ENCODE assay signal across 12 cellular contexts in the genomic region with DNA sequence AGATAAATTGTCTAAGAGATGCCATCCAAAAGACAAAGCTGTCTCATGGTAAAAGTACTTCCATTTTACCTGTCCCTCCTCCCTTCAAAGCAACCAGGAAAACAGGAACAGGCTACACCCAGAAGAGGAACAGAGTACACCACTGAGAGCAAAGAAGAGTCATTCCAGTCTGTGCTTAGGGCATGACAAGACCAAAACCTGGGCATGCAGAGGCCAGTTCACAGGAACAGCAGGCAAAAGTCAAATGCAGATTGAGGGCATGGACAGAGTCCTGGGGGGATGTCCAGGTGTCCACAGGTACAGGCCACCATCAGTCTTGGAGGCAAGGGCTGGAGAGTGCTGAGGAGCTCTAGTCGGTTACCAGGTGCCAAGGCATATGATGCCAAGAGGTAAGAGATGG. TPM values are rescaled to one million over a fixed set of nuclear protein-coding genes. Genes with fewer than 3 reads are reported as not detected.
DNase-seq lines count a peak whose midpoint lies in the region; ATAC-seq and TF ChIP-seq lines count a peak whose summit lies in the region.
"Had no signal": no experiment of that assay in that cellular context is flagged by ENCODE, and none has a peak within 500 bp of the region (broad histone marks: within the 10 kb centered on the region; RNA-seq: fewer than 3 reads in every experiment).

No MANE protein-coding gene starts in this region.

- H3K4me1 Mint-ChIP-seq in CD4-positive, alpha-beta memory T cell: peaks cover 25 to 59% (median 49%) of the 10 kb centered on the region in 4 donors
- no peaks in the 10 kb centered on the region for H3K4me1 Mint-ChIP-seq in MCF 10A (ENCODE audit: insufficient read depth, unreplicated experiment)

- no peak overlapping the region for H3K4me3 ChIP-seq in CD4-positive, alpha-beta memory T cell (ENCODE audit: low read length in 2 of 2)
- no peak overlapping the region for H3K4me3 ChIP-seq in Karpas-422 (ENCODE audit: low read length)
- H3K4me3 ChIP-seq in dorsolateral prefrontal cortex: no peak overlapping the region

- peaks cover 0 to 10% of the 10 kb centered on the region in 2 donors for H3K36me3 Mint-ChIP-seq in CD4-positive, alpha-beta memory T cell
- no peaks in the 10 kb centered on the region for H3K36me3 Mint-ChIP-seq in MCF 10A (ENCODE audit: insufficient read depth, unreplicated experiment)

- H3K79me2 ChIP-seq in Karpas-422 (ENCODE audit: low read length): peaks cover 20% of the 10 kb centered on the region

- H4K20me1 ChIP-seq in Karpas-422 (ENCODE audit: insufficient read depth, low read depth, low read length): no peaks in the 10 kb centered on the region

- no peak for DNase-seq in CD4-positive, alpha-beta memory T cell
- DNase-seq in Karpas-422 (no peak), dorsolateral prefrontal cortex (no peak), caudate nucleus (lab: John Stamatoyannopoulos, UW) (no peak), MCF 10A (ENCODE audit: unreplicated experiment) (no peak)
- DNase-seq: NCI-H1105 treated with DMSO at 0.1 percent for 48 hours, NCI-H524, Right ventricle myocardium superior had no signal

- no peaks in the 10 kb centered on the region for H3K27me3 ChIP-seq in CD4-positive, alpha-beta memory T cell (ENCODE audit: insufficient read depth, low read length)
- no peaks in the 10 kb centered on the region for H3K27me3 ChIP-seq in Karpas-422 (ENCODE audit: low read length)
- no peaks in the 10 kb centered on the region for H3K27me3 ChIP-seq in dorsolateral prefrontal cortex

- H2AFZ ChIP-seq in Karpas-422 (ENCODE audit: low read length): no peak overlapping the region

- H3K9me3 Mint-ChIP-seq in CD4-positive, alpha-beta memory T cell: no peaks in the 10 kb centered on the region
- H3K9me3 Mint-ChIP-seq in MCF 10A (ENCODE audit: unreplicated experiment): no peaks in the 10 kb centered on the region

- no peak overlapping the region for H3K9ac ChIP-seq in Karpas-422 (ENCODE audit: low read length)

- ATAC-seq in GM18502 (IDR thresholded peaks at IDR 0.05; ENCODE audit: poor library complexity, unreplicated experiment): peak; percentile 41
- no peak for ATAC-seq in GM19324 (IDR thresholded peaks at IDR 0.05; ENCODE audit: low FRiP score, unreplicated experiment)
- ATAC-seq in HG02970 (IDR thresholded peaks at IDR 0.05; ENCODE audit: low FRiP score, unreplicated experiment): no peak
- ATAC-seq: foreskin keratinocyte had no signal

- no peaks in the 10 kb centered on the region for H3K36me3 ChIP-seq in CD4-positive, alpha-beta memory T cell (ENCODE audit: insufficient read depth, low read length)
- H3K36me3 ChIP-seq in Karpas-422 (ENCODE audit: insufficient read depth, low read length): peaks cover 86% of the 10 kb centered on the region

- peak overlapping the region in 7 of 8 donors; percentile 44 to 70 (median 58) for H3K4me3 Mint-ChIP-seq in CD4-positive, alpha-beta memory T cell
- H3K4me3 Mint-ChIP-seq in MCF 10A (ENCODE audit: unreplicated experiment): no peak overlapping the region

- TF ChIP-seq CTCF in dorsolateral prefrontal cortex (IDR thresholded peaks at IDR 0.05 in 54 of 56, conservative IDR thresholded peaks at IDR 0.05 in 2 of 56; ENCODE audit: low read depth in 1 of 56, partially characterized antibody in 56 of 56): no peak
- no peak for TF ChIP-seq CTCF in MCF 10A (IDR thresholded peaks at IDR 0.05; ENCODE audit: unreplicated experiment)

- peak overlapping the region; percentile 47 for H3K27ac ChIP-seq in CD4-positive, alpha-beta memory T cell (ENCODE audit: low read depth, low read length)
- H3K27ac ChIP-seq in Karpas-422 (ENCODE audit: low read length) (peak overlapping the region; percentile 96), dorsolateral prefrontal cortex (peak overlapping the region in 37 of 59 donors; percentile 4 to 85 (median 58)), caudate nucleus (ENCODE audit: low read depth, low read length) (no peak overlapping the region)
- H3K27ac ChIP-seq: foreskin keratinocyte had no signal

- peak overlapping the region; percentile 6 to 96 (median 80) for H3K27ac Mint-ChIP-seq in CD4-positive, alpha-beta memory T cell
- no peak overlapping the region for H3K27ac Mint-ChIP-seq in MCF 10A (ENCODE audit: low read depth, unreplicated experiment)

- no peaks in the 10 kb centered on the region for H3K9me2 ChIP-seq in Karpas-422 (replicated peaks; ENCODE audit: insufficient read depth, low read length)

- H3K27me3 Mint-ChIP-seq in CD4-positive, alpha-beta memory T cell: no peaks in the 10 kb centered on the region
- peaks cover 44% of the 10 kb centered on the region for H3K27me3 Mint-ChIP-seq in MCF 10A (ENCODE audit: insufficient read depth, unreplicated experiment)

- POLR2A ChIA-PET in CD4-positive, alpha-beta memory T cell (lab: Charles Lee; ENCODE audit: partially characterized antibody): interaction anchor here (1.5 kb wide), 1 partner anchor 23 kb away, joined by 4 read pairs; no protein-coding TSS in a partner anchor
- POLR2A ChIA-PET in MCF 10A (lab: Yijun Ruan, JAX): no interaction called here

- H3K4me1 ChIP-seq in CD4-positive, alpha-beta memory T cell (ENCODE audit: insufficient read depth, low read length): peaks cover 53% of the 10 kb centered on the region
- H3K4me1 ChIP-seq in Karpas-422 (ENCODE audit: low read length): peaks cover 84% of the 10 kb centered on the region
- H3K4me1 ChIP-seq: foreskin keratinocyte had no signal

- intact Hi-C loops in CD4-positive, alpha-beta memory T cell (cut with micrococcal nuclease): no loop called here
- intact Hi-C loops in dorsolateral prefrontal cortex (cut with DNase I) (no loop called here), MCF 10A (cut with micrococcal nuclease) (no loop called here)

- H3K9me3 ChIP-seq in CD4-positive, alpha-beta memory T cell (ENCODE audit: control insufficient read depth in 1 of 2, low read length in 2 of 2): no peaks in the 10 kb centered on the region
- no peaks in the 10 kb centered on the region for H3K9me3 ChIP-seq in Karpas-422 (ENCODE audit: low read length)

- H3K4me2 ChIP-seq in Karpas-422 (ENCODE audit: low read depth, low read length, poor library complexity, severe bottlenecking): no peak overlapping the region

- CTCF ChIA-PET in CD4-positive, alpha-beta memory T cell (lab: Charles Lee; ENCODE audit: partially characterized antibody): interaction anchor here (1.4 to 1.6 kb wide), 2 partner anchors 15 to 48 kb away, joined by 3 to 4 read pairs; no protein-coding TSS in a partner anchor
- CTCF ChIA-PET in MCF 10A (lab: Yijun Ruan, JAX): interaction anchor here (0.6 kb wide), 1 partner anchor 256 kb away, joined by 4 read pairs; no protein-coding TSS in a partner anchor

- no TSS peak for BruUV-seq in MCF 10A (replicated peaks; lab: Mats Ljungman, UMichigan)

RNA-seq across cellular contexts. Expression of a gene that starts 23.7 kb away (rescaled TPM):
- 10 to 100 TPM in 1 of 2 experiments, 1 to 10 TPM in 1; 9.1 to 10.7 TPM for total RNA-seq in CD4-positive, alpha-beta memory T cell
- 1 to 10 TPM; 5.7 to 7.3 TPM for polyA plus RNA-seq in CD4-positive, alpha-beta memory T cell
- 224 and 232 TPM in 2 replicates for total RNA-seq in Karpas-422 (2014; rRNA removed; shearing (Covaris generic); ENCODE audit: low replicate concordance)
- total RNA-seq in dorsolateral prefrontal cortex: 10 to 100 TPM in 3 of 120 experiments, 1 to 10 TPM in 116, under 1 TPM in 1; 0.60 to 11.5 (median 3.4) TPM
- not detected in 2 replicates for total RNA-seq in MCF 10A (2022)
- total RNA-seq: foreskin keratinocyte had no signal
- polyA plus RNA-seq: foreskin keratinocyte had no signal

Comparison
In these comparisons a context has a peak if more than half of its experiments do, and no peak if none do; other contexts are left out.
1. RNA of a gene that starts 23.7 kb away (total RNA-seq): 224 to 232 TPM in Karpas-422; 9.1 to 10.7 TPM in CD4-positive, alpha-beta memory T cell, 0.60 to 11.5 TPM in dorsolateral prefrontal cortex and not detected in MCF 10A; every median in the first group is over 10 times any median in the second.